ENCODE assay signal across 9 cellular contexts in genomic region chr5:23012842-23013241, GRCh38.
DNase-seq lines count a peak whose midpoint lies in the region; ATAC-seq and TF ChIP-seq lines count a peak whose summit lies in the region.
"Had no signal": no experiment of that assay in that cellular context is flagged by ENCODE, and none has a peak within 500 bp of the region (broad histone marks: within the 10 kb centered on the region; RNA-seq: fewer than 3 reads in every experiment).

No MANE protein-coding gene starts in this region.

- peak overlapping the region; percentile 30 for H3K4me3 ChIP-seq in naive thymus-derived CD4-positive, alpha-beta T cell (ENCODE audit: low read length)
- no peak overlapping the region for H3K4me3 ChIP-seq in colonic mucosa

- CTCF ChIA-PET in activated CD8-positive, alpha-beta T cell treated with anti-CD3 and anti-CD28 coated beads for 36 hours (lab: Charles Lee): no interaction called here
- CTCF ChIA-PET in naive thymus-derived CD4-positive, alpha-beta T cell (lab: Charles Lee): no interaction called here

- H3K27ac Mint-ChIP-seq in activated CD8-positive, alpha-beta T cell treated with anti-CD3 and anti-CD28 coated beads for 36 hours: no peak overlapping the region
- H3K27ac Mint-ChIP-seq in naive thymus-derived CD4-positive, alpha-beta T cell: peak overlapping the region in 7 of 9 donors; percentile 46 to 93 (median 88)
- no peak overlapping the region for H3K27ac Mint-ChIP-seq in activated T-helper 1 cell treated with anti-CD3 and anti-CD28 coated beads, Interleukin-12 subunit alpha, Interleukin-12 subunit beta, Interleukin-2, Interleukin-4 antibody, amounts not matched to agents 30 ng/mL and 10 ng/mL and 1 ng/mL, durations not matched to agents 14 hours and 24 hours and 36 hours

- peak overlapping the region; percentile 6 for H3K27ac ChIP-seq in naive thymus-derived CD4-positive, alpha-beta T cell (ENCODE audit: low read depth, low read length)
- H3K27ac ChIP-seq in colonic mucosa: no peak overlapping the region

- ATAC-seq in GM18868 (IDR thresholded peaks at IDR 0.05; ENCODE audit: unreplicated experiment) (peak; percentile 77), HG03066 (IDR thresholded peaks at IDR 0.05; ENCODE audit: low read depth, unreplicated experiment) (peak; percentile 76), HG03280 (IDR thresholded peaks at IDR 0.05; ENCODE audit: unreplicated experiment) (no peak), HG03135 (IDR thresholded peaks at IDR 0.05; ENCODE audit: unreplicated experiment) (no peak)
- no peak for ATAC-seq in activated CD8-positive, alpha-beta T cell treated with anti-CD3 and anti-CD28 coated beads for 36 hours
- ATAC-seq in naive thymus-derived CD4-positive, alpha-beta T cell: no peak

- H3K9ac ChIP-seq in colonic mucosa (ENCODE audit: low read depth in 2 of 2, low read length in 2 of 2): no peak overlapping the region

- peak overlapping the region; percentile 41 for H3K4me3 Mint-ChIP-seq in activated CD8-positive, alpha-beta T cell treated with anti-CD3 and anti-CD28 coated beads for 36 hours
- H3K4me3 Mint-ChIP-seq in naive thymus-derived CD4-positive, alpha-beta T cell: peak overlapping the region; percentile 50 to 94 (median 86)
- H3K4me3 Mint-ChIP-seq in activated T-helper 1 cell treated with anti-CD3 and anti-CD28 coated beads, Interleukin-12 subunit alpha, Interleukin-12 subunit beta, Interleukin-2, Interleukin-4 antibody, amounts not matched to agents 30 ng/mL and 10 ng/mL and 1 ng/mL, durations not matched to agents 14 hours and 24 hours and 36 hours: no peak overlapping the region

- H3K4me1 ChIP-seq in naive thymus-derived CD4-positive, alpha-beta T cell (ENCODE audit: control insufficient read depth in 2 of 2, insufficient read depth in 2 of 2, low read length in 2 of 2): no peaks in the 10 kb centered on the region
- H3K4me1 ChIP-seq in colonic mucosa: no peaks in the 10 kb centered on the region

- no peaks in the 10 kb centered on the region for H3K27me3 Mint-ChIP-seq in activated CD8-positive, alpha-beta T cell treated with anti-CD3 and anti-CD28 coated beads for 36 hours
- no peaks in the 10 kb centered on the region for H3K27me3 Mint-ChIP-seq in naive thymus-derived CD4-positive, alpha-beta T cell
- no peaks in the 10 kb centered on the region for H3K27me3 Mint-ChIP-seq in activated T-helper 1 cell treated with anti-CD3 and anti-CD28 coated beads, Interleukin-12 subunit alpha, Interleukin-12 subunit beta, Interleukin-2, Interleukin-4 antibody, amounts not matched to agents 30 ng/mL and 10 ng/mL and 1 ng/mL, durations not matched to agents 14 hours and 24 hours and 36 hours (ENCODE audit: insufficient read depth)

- H3K9me3 ChIP-seq in naive thymus-derived CD4-positive, alpha-beta T cell (ENCODE audit: control insufficient read depth in 2 of 3, low read length in 3 of 3): no peaks in the 10 kb centered on the region
- no peaks in the 10 kb centered on the region for H3K9me3 ChIP-seq in colonic mucosa

- no peaks in the 10 kb centered on the region for H3K27me3 ChIP-seq in naive thymus-derived CD4-positive, alpha-beta T cell (ENCODE audit: control insufficient read depth in 2 of 2, insufficient read depth in 2 of 2, low read length in 2 of 2)
- no peaks in the 10 kb centered on the region for H3K27me3 ChIP-seq in colonic mucosa

- intact Hi-C loops in activated CD8-positive, alpha-beta T cell treated with anti-CD3 and anti-CD28 coated beads for 36 hours (cut with micrococcal nuclease): no loop called here
- intact Hi-C loops in naive thymus-derived CD4-positive, alpha-beta T cell (cut with micrococcal nuclease): no loop called here
- intact Hi-C loops in activated T-helper 1 cell treated with anti-CD3 and anti-CD28 coated beads, Interleukin-12 subunit alpha, Interleukin-12 subunit beta, Interleukin-2, Interleukin-4 antibody, amounts not matched to agents 30 ng/mL and 10 ng/mL and 1 ng/mL, durations not matched to agents 14 hours and 24 hours and 36 hours (cut with micrococcal nuclease): no loop called here
- intact Hi-C loops in colonic mucosa (cut with DNase I): no loop called here

- no peak for DNase-seq in activated CD8-positive, alpha-beta T cell treated with anti-CD3 and anti-CD28 coated beads for 36 hours
- peak in 1 of 9 donors; percentile 6 for DNase-seq in naive thymus-derived CD4-positive, alpha-beta T cell
- no peak for DNase-seq in activated T-helper 1 cell treated with anti-CD3 and anti-CD28 coated beads, Interleukin-12 subunit alpha, Interleukin-12 subunit beta, Interleukin-2, Interleukin-4 antibody, amounts not matched to agents 30 ng/mL and 10 ng/mL and 1 ng/mL, durations not matched to agents 14 hours and 24 hours and 36 hours (ENCODE audit: low spot score)
- no peak for DNase-seq in colonic mucosa
- DNase-seq: foreskin melanocyte had no signal

- TF ChIP-seq CTCF in activated CD8-positive, alpha-beta T cell treated with anti-CD3 and anti-CD28 coated beads for 36 hours (IDR thresholded peaks at IDR 0.05): no peak
- no peak for TF ChIP-seq CTCF in colonic mucosa (IDR thresholded peaks at IDR 0.05)

- H3K36me3 Mint-ChIP-seq in activated CD8-positive, alpha-beta T cell treated with anti-CD3 and anti-CD28 coated beads for 36 hours (ENCODE audit: low read depth): no peaks in the 10 kb centered on the region
- no peaks in the 10 kb centered on the region for H3K36me3 Mint-ChIP-seq in naive thymus-derived CD4-positive, alpha-beta T cell
- no peaks in the 10 kb centered on the region for H3K36me3 Mint-ChIP-seq in activated T-helper 1 cell treated with anti-CD3 and anti-CD28 coated beads, Interleukin-12 subunit alpha, Interleukin-12 subunit beta, Interleukin-2, Interleukin-4 antibody, amounts not matched to agents 30 ng/mL and 10 ng/mL and 1 ng/mL, durations not matched to agents 14 hours and 24 hours and 36 hours (ENCODE audit: low read depth)

- POLR2A ChIA-PET in activated CD8-positive, alpha-beta T cell treated with anti-CD3 and anti-CD28 coated beads for 36 hours (lab: Charles Lee): no interaction called here
- POLR2A ChIA-PET in naive thymus-derived CD4-positive, alpha-beta T cell (lab: Charles Lee): no interaction called here

- no peaks in the 10 kb centered on the region for H3K4me1 Mint-ChIP-seq in activated CD8-positive, alpha-beta T cell treated with anti-CD3 and anti-CD28 coated beads for 36 hours (ENCODE audit: low read depth)
- H3K4me1 Mint-ChIP-seq in naive thymus-derived CD4-positive, alpha-beta T cell: peaks cover 0 to 28% (median 5%) of the 10 kb centered on the region in 7 donors
- no peaks in the 10 kb centered on the region for H3K4me1 Mint-ChIP-seq in activated T-helper 1 cell treated with anti-CD3 and anti-CD28 coated beads, Interleukin-12 subunit alpha, Interleukin-12 subunit beta, Interleukin-2, Interleukin-4 antibody, amounts not matched to agents 30 ng/mL and 10 ng/mL and 1 ng/mL, durations not matched to agents 14 hours and 24 hours and 36 hours (ENCODE audit: low read depth)

- peaks cover 5% of the 10 kb centered on the region for H3K9me3 Mint-ChIP-seq in activated CD8-positive, alpha-beta T cell treated with anti-CD3 and anti-CD28 coated beads for 36 hours
- peaks cover 0 to 2% (median 0%) of the 10 kb centered on the region in 11 donors for H3K9me3 Mint-ChIP-seq in naive thymus-derived CD4-positive, alpha-beta T cell
- H3K9me3 Mint-ChIP-seq in activated T-helper 1 cell treated with anti-CD3 and anti-CD28 coated beads, Interleukin-12 subunit alpha, Interleukin-12 subunit beta, Interleukin-2, Interleukin-4 antibody, amounts not matched to agents 30 ng/mL and 10 ng/mL and 1 ng/mL, durations not matched to agents 14 hours and 24 hours and 36 hours: no peaks in the 10 kb centered on the region

- no peaks in the 10 kb centered on the region for H3K36me3 ChIP-seq in naive thymus-derived CD4-positive, alpha-beta T cell (ENCODE audit: control insufficient read depth in 2 of 3, insufficient read depth in 3 of 3, low read length in 3 of 3)
- H3K36me3 ChIP-seq in colonic mucosa: no peaks in the 10 kb centered on the region

Comparison
In these comparisons a context has a peak if more than half of its experiments do, and no peak if none do; other contexts are left out.
1. ATAC-seq: peak in GM18868 (single experiment) and HG03066 (single experiment); none in activated CD8-positive, alpha-beta T cell treated with anti-CD3 and anti-CD28 coated beads for 36 hours (single experiment), naive thymus-derived CD4-positive, alpha-beta T cell (single experiment), HG03280 (single experiment) and HG03135 (single experiment).
2. H3K27ac Mint-ChIP-seq: peak in naive thymus-derived CD4-positive, alpha-beta T cell (7 of 9); none in activated CD8-positive, alpha-beta T cell treated with anti-CD3 and anti-CD28 coated beads for 36 hours (single experiment) and activated T-helper 1 cell treated with anti-CD3 and anti-CD28 coated beads, Interleukin-12 subunit alpha, Interleukin-12 subunit beta, Interleukin-2, Interleukin-4 antibody, amounts not matched to agents 30 ng/mL and 10 ng/mL and 1 ng/mL, durations not matched to agents 14 hours and 24 hours and 36 hours (single experiment).